8 cellular contexts compared by ENCODE assay signal in the genomic region with DNA sequence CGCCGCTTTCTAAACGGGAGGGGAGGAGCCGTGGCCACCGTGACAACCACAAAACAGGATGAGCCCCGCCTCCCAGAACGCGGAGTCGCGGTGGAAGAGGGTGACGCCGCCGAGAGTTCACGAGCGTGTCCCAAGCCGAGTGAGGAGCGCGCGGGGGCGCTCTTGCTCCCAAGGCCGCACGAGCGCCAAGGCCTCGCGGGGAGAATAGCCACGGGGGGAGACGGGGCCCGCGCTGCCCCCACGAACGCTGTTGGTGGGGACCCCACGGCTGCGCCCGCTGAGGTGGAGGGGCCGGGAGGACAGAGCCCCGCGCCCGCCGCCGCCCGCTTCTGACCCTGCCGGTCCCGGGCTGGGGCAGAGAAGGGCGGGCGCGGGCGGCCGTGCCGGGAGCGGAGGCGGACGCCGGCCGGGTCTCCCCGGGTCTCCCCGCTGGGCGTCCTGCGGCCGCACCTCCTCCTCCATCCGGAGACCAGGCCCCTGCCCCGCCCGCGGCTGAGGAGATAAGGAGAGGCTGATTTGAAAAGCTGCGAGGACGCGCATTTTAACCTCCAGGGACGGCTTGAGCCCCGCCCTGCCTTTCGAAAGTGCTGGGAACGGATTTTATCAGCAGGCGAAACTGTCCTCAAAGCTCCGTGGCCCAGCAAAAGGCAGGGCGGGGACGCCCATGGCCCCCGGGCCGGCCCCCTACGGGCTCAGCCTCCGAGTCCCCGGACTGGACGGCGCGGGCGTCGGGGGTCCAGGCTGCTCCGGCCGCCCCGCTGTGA. TPM values are rescaled to one million over a fixed set of nuclear protein-coding genes. Genes with fewer than 3 reads are reported as not detected.
DNase-seq lines count a peak whose midpoint lies in the region; ATAC-seq lines count a peak whose summit lies in the region.

No MANE protein-coding gene starts in this region.

- peak overlapping the region; percentile 52 for H3K4me3 Mint-ChIP-seq in natural killer cell treated with Interleukin-12 subunit alpha and Interleukin-12 subunit beta and Interleukin-15 and Interleukin-18, amount 100 ng/mL, for 72 hours

- ATAC-seq in natural killer cell treated with Interleukin-12 subunit alpha and Interleukin-12 subunit beta and Interleukin-15 and Interleukin-18, amount 100 ng/mL, for 72 hours: peak; percentile 62 to 72
- ATAC-seq in aorta (ENCODE audit: low FRiP score): peak; percentile 72
- ATAC-seq in GM19328 (IDR thresholded peaks at IDR 0.05; ENCODE audit: unreplicated experiment): no peak

- no peaks in the 10 kb centered on the region for H3K27me3 ChIP-seq in aorta (ENCODE audit: control insufficient read depth in 1 of 2, insufficient read depth in 2 of 2, low read length in 1 of 2)

- H3K9me3 ChIP-seq in aorta (ENCODE audit: control insufficient read depth, low read length): no peaks in the 10 kb centered on the region

- H3K36me3 ChIP-seq in aorta (ENCODE audit: control insufficient read depth in 1 of 2, insufficient read depth in 2 of 2, low read length in 1 of 2): no peaks in the 10 kb centered on the region

- peak overlapping the region; percentile 50; the same call in 1 of the 2 replicates for H3K4me3 ChIP-seq in GM08714 (ENCODE audit: low read length)
- peak overlapping the region in 1 of 2 donors; percentile 9 for H3K4me3 ChIP-seq in aorta (ENCODE audit: low read length in 2 of 2)

- H3K4me1 ChIP-seq in aorta (ENCODE audit: control insufficient read depth in 1 of 2, insufficient read depth in 2 of 2, low read length in 2 of 2): no peaks in the 10 kb centered on the region

- WGBS in aorta, 2 donors: 0 to 2% methylated on average over 44 to 87 of the region's 87 CpGs

- DNase-seq in NCI-H2227 (lab: John Stamatoyannopoulos, UW; ENCODE audit: unreplicated experiment): peak; percentile 81
- DNase-seq in activated T-helper 1 cell treated with Interleukin-2 at 50 U/mL for 16 hours (ENCODE audit: low read depth): peak; percentile 29
- DNase-seq in fibroblast of peridontal ligament (ENCODE audit: extremely low read depth): peak; percentile 26
- DNase-seq in natural killer cell treated with Interleukin-12 subunit alpha and Interleukin-12 subunit beta and Interleukin-15 and Interleukin-18, amount 100 ng/mL, for 72 hours (ENCODE audit: low spot score): no peak
- DNase-seq in aorta: peak; percentile 79 to 92
- no peak for DNase-seq in NCI-H2029 (lab: John Stamatoyannopoulos, UW)

- intact Hi-C loops in aorta (cut with DNase I): no loop called here

- no peaks in the 10 kb centered on the region for H3K9me3 Mint-ChIP-seq in natural killer cell treated with Interleukin-12 subunit alpha and Interleukin-12 subunit beta and Interleukin-15 and Interleukin-18, amount 100 ng/mL, for 72 hours

- no peak overlapping the region for H3K27ac ChIP-seq in aorta (ENCODE audit: low read depth in 1 of 2, low read length in 2 of 2)

- H3K27me3 Mint-ChIP-seq in natural killer cell treated with Interleukin-12 subunit alpha and Interleukin-12 subunit beta and Interleukin-15 and Interleukin-18, amount 100 ng/mL, for 72 hours: peaks cover 24 to 25% of the 10 kb centered on the region in 2 donors

- H3K27ac Mint-ChIP-seq in natural killer cell treated with Interleukin-12 subunit alpha and Interleukin-12 subunit beta and Interleukin-15 and Interleukin-18, amount 100 ng/mL, for 72 hours: no peak overlapping the region

- H3K36me3 Mint-ChIP-seq in natural killer cell treated with Interleukin-12 subunit alpha and Interleukin-12 subunit beta and Interleukin-15 and Interleukin-18, amount 100 ng/mL, for 72 hours: no peaks in the 10 kb centered on the region

- peaks cover 5 to 9% of the 10 kb centered on the region in 2 donors for H3K4me1 Mint-ChIP-seq in natural killer cell treated with Interleukin-12 subunit alpha and Interleukin-12 subunit beta and Interleukin-15 and Interleukin-18, amount 100 ng/mL, for 72 hours (ENCODE audit: low read depth in 2 of 2)

RNA-seq across cellular contexts. Expression of gene NKD2, which starts 3.8 kb away (rescaled TPM):
- total RNA-seq in natural killer cell treated with Interleukin-12 subunit alpha and Interleukin-12 subunit beta and Interleukin-15 and Interleukin-18, amount 100 ng/mL, for 72 hours: under 1 TPM in 1 of 2 donors, not detected in 1; 0.53 TPM
- 1 to 10 TPM; 2.8 to 6.8 TPM for total RNA-seq in aorta
- under 1 TPM in 1 of 2 donors, not detected in 1; 0.10 TPM for polyA plus RNA-seq in aorta

Comparison
In these comparisons a context has a peak if more than half of its experiments do, and no peak if none do; other contexts are left out.
1. DNase-seq: peak in NCI-H2227 (single experiment), activated T-helper 1 cell treated with Interleukin-2 at 50 U/mL for 16 hours (single experiment), fibroblast of peridontal ligament (single experiment) and aorta (2 of 2); none in natural killer cell treated with Interleukin-12 subunit alpha and Interleukin-12 subunit beta and Interleukin-15 and Interleukin-18, amount 100 ng/mL, for 72 hours (single experiment) and NCI-H2029 (single experiment).